15 cellular contexts compared by ENCODE assay signal in the genomic region with DNA sequence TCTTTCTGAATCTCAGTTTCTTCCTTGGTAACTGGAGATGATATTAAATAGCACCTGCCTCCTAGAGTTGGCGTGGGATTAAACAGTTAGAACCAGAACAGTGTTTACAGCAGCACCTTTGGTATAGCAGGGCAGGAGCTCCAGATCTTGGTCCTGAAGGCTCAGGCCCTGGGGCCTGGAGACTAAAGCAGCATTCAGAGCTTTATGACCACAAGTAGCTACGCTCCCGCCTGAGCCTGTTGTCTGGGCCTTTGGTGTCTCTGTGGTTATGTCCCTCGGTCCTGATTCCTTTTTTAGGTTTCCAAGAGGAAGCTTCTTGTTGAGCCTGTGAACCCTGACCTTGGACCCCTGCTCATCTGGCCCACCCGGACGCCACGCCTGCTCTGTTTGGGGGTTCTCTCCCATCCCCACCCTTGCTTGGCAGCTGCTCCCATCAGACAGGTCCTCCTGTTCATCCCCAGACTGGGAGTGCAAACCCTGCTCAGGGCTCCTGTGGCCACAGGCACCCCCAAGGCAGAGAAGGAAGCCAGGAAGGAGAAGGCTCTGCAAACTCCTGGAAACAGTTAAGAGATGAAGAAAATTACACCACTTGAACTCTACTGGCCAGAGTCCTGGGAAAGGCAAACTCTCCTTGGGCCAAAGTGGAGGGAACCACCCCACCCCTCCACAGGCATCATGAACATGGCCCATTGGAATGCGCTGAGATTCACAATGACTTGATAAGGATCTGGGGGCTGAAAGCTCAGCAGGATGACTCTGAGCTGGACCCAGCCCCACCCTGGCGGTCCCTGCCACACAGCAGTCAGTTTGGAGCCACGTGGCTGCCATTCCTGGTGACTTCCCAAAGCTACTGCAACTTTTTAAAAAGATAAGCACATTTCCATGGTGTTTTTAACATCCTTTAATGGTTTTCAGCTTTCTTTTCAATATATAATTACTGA. TPM values are rescaled to one million over a fixed set of nuclear protein-coding genes. Genes with fewer than 3 reads are reported as not detected.
DNase-seq lines count a peak whose midpoint lies in the region; ATAC-seq and TF ChIP-seq lines count a peak whose summit lies in the region.
"Had no signal": no experiment of that assay in that cellular context is flagged by ENCODE, and none has a peak within 500 bp of the region (broad histone marks: within the 10 kb centered on the region; RNA-seq: fewer than 3 reads in every experiment).

No MANE protein-coding gene starts in this region.

- TF ChIP-seq CTCF in osteocyte (IDR thresholded peaks at IDR 0.05) = no peak

- peaks cover 5% of the 10 kb centered on the region for H3K27me3 Mint-ChIP-seq in osteocyte (ENCODE audit: unreplicated experiment)

- no peak overlapping the region for H3K27ac ChIP-seq in BLaER1 treated with 17β-estradiol and CSF1 and Interleukin-3, amounts not matched to agents 10 nM and 100 nM

- H3K4me1 Mint-ChIP-seq in osteocyte (ENCODE audit: unreplicated experiment) = peaks cover 48% of the 10 kb centered on the region

- no peak overlapping the region for H3K9ac ChIP-seq in BLaER1 treated with 17β-estradiol and CSF1 and Interleukin-3, amounts not matched to agents 10 nM and 100 nM

- peaks cover 58 to 87% (median 79%) of the 10 kb centered on the region in 10 experiments for H3K4me1 ChIP-seq in BLaER1 treated with 17β-estradiol and CSF1 and Interleukin-3, amounts not matched to agents 10 nM and 100 nM

- H3K4me3 ChIP-seq in BLaER1 treated with 17β-estradiol and CSF1 and Interleukin-3, amounts not matched to agents 10 nM and 100 nM = no peak overlapping the region
- no peak overlapping the region for H3K4me3 ChIP-seq in MG63

- DNase-seq in MG63 = peak; percentile 75
- DNase-seq in fibroblast of gingiva (ENCODE audit: low read depth) = peak; percentile 63
- peak; percentile 79 for DNase-seq in osteocyte (ENCODE audit: extremely low spot score, unreplicated experiment)
- DNase-seq in NCI-H2227 (lab: John Stamatoyannopoulos, UW; ENCODE audit: unreplicated experiment) = no peak
- no peak for DNase-seq in SK-N-DZ (ENCODE audit: low spot score)
- no peak for DNase-seq in NCI-H446 (lab: John Stamatoyannopoulos, UW)
- DNase-seq: CD8-positive, alpha-beta T cell; erythroblast; NCI-H146; occipital lobe; stimulated activated naive CD8-positive, alpha-beta T cell treated with anti-CD3 and anti-CD28 coated beads, Interleukin-15, Interleukin-2, amounts not matched to agents 100 U/mL and 50 U/mL, for 24 hours; T-helper 2 cell had no signal

- H3K27ac Mint-ChIP-seq in osteocyte (ENCODE audit: unreplicated experiment) = peak overlapping the region; percentile 57
- H3K27ac Mint-ChIP-seq: CD8-positive, alpha-beta T cell had no signal

- H3K36me3 Mint-ChIP-seq in osteocyte (ENCODE audit: unreplicated experiment) = no peaks in the 10 kb centered on the region
- H3K36me3 Mint-ChIP-seq: brain; CD8-positive, alpha-beta T cell had no signal

- peaks cover 0 to 20% (median 0%) of the 10 kb centered on the region in 11 experiments; a peak in 10 of 22 replicates for H3K27me3 ChIP-seq in BLaER1 treated with 17β-estradiol and CSF1 and Interleukin-3, amounts not matched to agents 10 nM and 100 nM
- H3K27me3 ChIP-seq in MG63 = no peaks in the 10 kb centered on the region

- H3K4me2 ChIP-seq in BLaER1 treated with 17β-estradiol and CSF1 and Interleukin-3, amounts not matched to agents 10 nM and 100 nM = peak overlapping the region; percentile 23 to 92 (median 66); a peak in 20 of 22 replicates

- no peaks in the 10 kb centered on the region for H3K9me3 Mint-ChIP-seq in osteocyte (ENCODE audit: unreplicated experiment)
- H3K9me3 Mint-ChIP-seq: CD8-positive, alpha-beta T cell had no signal

- no peaks in the 10 kb centered on the region for H3K36me3 ChIP-seq in BLaER1 treated with 17β-estradiol and CSF1 and Interleukin-3, amounts not matched to agents 10 nM and 100 nM
- no peaks in the 10 kb centered on the region for H3K36me3 ChIP-seq in MG63

- H4K20me1 ChIP-seq in BLaER1 treated with 17β-estradiol and CSF1 and Interleukin-3, amounts not matched to agents 10 nM and 100 nM = no peaks in the 10 kb centered on the region

- ATAC-seq in GM18511 (IDR thresholded peaks at IDR 0.05; ENCODE audit: unreplicated experiment) = no peak
- ATAC-seq: CD8-positive, alpha-beta T cell; stimulated activated naive CD8-positive, alpha-beta T cell treated with anti-CD3 and anti-CD28 coated beads, Interleukin-15, Interleukin-2, amounts not matched to agents 100 U/mL and 50 U/mL, for 24 hours had no signal

- H3K4me3 Mint-ChIP-seq in osteocyte (ENCODE audit: unreplicated experiment) = no peak overlapping the region
- H3K4me3 Mint-ChIP-seq: brain; CD8-positive, alpha-beta T cell had no signal

- H3K9me3 ChIP-seq in BLaER1 treated with 17β-estradiol and CSF1 and Interleukin-3, amounts not matched to agents 10 nM and 100 nM (replicated peaks in 1 of 11) = peaks cover 0 to 4% (median 0%) of the 10 kb centered on the region in 11 experiments; a peak in 2 of 22 replicates
- H3K9me3 ChIP-seq in MG63 = no peaks in the 10 kb centered on the region

RNA-seq across cellular contexts. Expression of gene TMEM72, which starts 50.1 kb away (rescaled TPM):
- total RNA-seq in MG63 (2014; rRNA removed; shearing (Covaris generic); ENCODE audit: low replicate concordance) = not detected in 2 replicates
- not detected in 2 replicates for total RNA-seq in osteocyte
- polyA plus RNA-seq in SK-N-DZ (2014; cell fraction: cytosol; rRNA removed) = not detected in 2 replicates
- not detected in 2 replicates for polyA plus RNA-seq in SK-N-DZ (2014; cell fraction: nucleus; rRNA removed)
- total RNA-seq: CD8-positive, alpha-beta T cell had no signal

Comparison
In these comparisons a context has a peak if more than half of its experiments do, and no peak if none do; other contexts are left out.
1. DNase-seq: peak in MG63 (single experiment), fibroblast of gingiva (single experiment) and osteocyte (single experiment); none in NCI-H2227 (single experiment), SK-N-DZ (single experiment) and NCI-H446 (0 of 2).